In genomic region chr3:179719048-179719734, GRCh38 we compare ENCODE assay signal across 17 cellular contexts.
"Had no signal": no experiment of that assay in that cellular context is flagged by ENCODE, and none has a peak within 500 bp of the region (broad histone marks: within the 10 kb centered on the region; RNA-seq: fewer than 3 reads in every experiment).

No MANE protein-coding gene starts in this region.

- H3K27ac ChIP-seq: colonic mucosa, lower lobe of right lung, pancreas, sigmoid colon, thoracic aorta, upper lobe of right lung had no signal

- H3K4me1 ChIP-seq: colonic mucosa, lower lobe of right lung, pancreas, sigmoid colon, upper lobe of right lung had no signal

- H3K9me3 Mint-ChIP-seq: activated CD8-positive, alpha-beta T cell treated with anti-CD3 and anti-CD28 coated beads for 36 hours; activated T-cell treated with anti-CD3 and anti-CD28 coated beads, Interleukin-2, amount 50 U/mL, for 4 hours had no signal

- FAIRE-seq: astrocyte, pancreas had no signal

- H3K9me3 ChIP-seq: colonic mucosa, lower lobe of right lung, pancreas, sigmoid colon, thoracic aorta, upper lobe of right lung had no signal

- H3K27me3 ChIP-seq: colonic mucosa, pancreas, sigmoid colon, upper lobe of right lung had no signal

- ATAC-seq: activated CD8-positive, alpha-beta T cell treated with anti-CD3 and anti-CD28 coated beads for 36 hours; activated T-cell treated with anti-CD3 and anti-CD28 coated beads, Interleukin-2, amount 50 U/mL, for 4 hours; esophagus mucosa; lower lobe of right lung; pancreas; T-helper 17 cell; upper lobe of right lung had no signal

- H3K27me3 Mint-ChIP-seq: activated CD8-positive, alpha-beta T cell treated with anti-CD3 and anti-CD28 coated beads for 36 hours; T-helper 17 cell had no signal

- DNase-seq: activated CD4-positive, alpha-beta T cell treated with anti-CD3 and anti-CD28 coated beads for 48 hours; activated CD8-positive, alpha-beta T cell treated with anti-CD3 and anti-CD28 coated beads for 36 hours; activated effector memory CD4-positive, alpha-beta T cell treated with Interleukin-2 at 50 U/mL for 16 hours; activated naive CD4-positive, alpha-beta T cell treated with anti-CD3 and anti-CD28 coated beads, Interleukin-2, amount 50 U/mL, for 16 hours; activated T-cell treated with anti-CD3 and anti-CD28 coated beads, Interleukin-2, amount 50 U/mL, for 4 hours; colonic mucosa; lower lobe of right lung; midbrain; pancreas; sigmoid colon; stimulated activated CD4-positive, alpha-beta T cell treated with anti-CD3 and anti-CD28 coated beads, Interleukin-12 subunit alpha, Interleukin-12 subunit beta, amount 100 ng/mL, for 4 hours; stimulated activated CD4-positive, alpha-beta T cell treated with anti-CD3 and anti-CD28 coated beads, Interleukin-2, amount 100 ng/mL, for 24 hours; T-helper 17 cell; upper lobe of right lung had no signal

- H3K27ac Mint-ChIP-seq: activated CD8-positive, alpha-beta T cell treated with anti-CD3 and anti-CD28 coated beads for 36 hours; T-helper 17 cell had no signal

- H3K4me3 Mint-ChIP-seq: activated CD8-positive, alpha-beta T cell treated with anti-CD3 and anti-CD28 coated beads for 36 hours; activated T-cell treated with anti-CD3 and anti-CD28 coated beads, Interleukin-2, amount 50 U/mL, for 4 hours; T-helper 17 cell had no signal

- H3K36me3 ChIP-seq: colonic mucosa, pancreas had no signal

- H3K4me3 ChIP-seq: colonic mucosa, lower lobe of right lung, pancreas, sigmoid colon, thoracic aorta, upper lobe of right lung had no signal
